1 cellular context compared by ENCODE assay signal in genomic region chr21:39022901-39023693, GRCh38.
TF ChIP-seq lines count a peak whose summit lies in the region.

No MANE protein-coding gene starts in this region.

TF ChIP-seq in H1, 55 proteins besides CTCF, POLR2A, EP300 and RAD21:
- TF ChIP-seq YY1 (IDR thresholded peaks at IDR 0.05; ENCODE audit: low read depth, low read length) (peak; percentile 71; the same call in 1 of the 2 replicates), TEAD4 (IDR thresholded peaks at IDR 0.05; ENCODE audit: low read depth, low read length) (0 out of 2 replicates have a peak, but pooled peaks have one; percentile 6), ZNF274 (IDR thresholded peaks at IDR 0.05; ENCODE audit: borderline replicate concordance, extremely low read depth, low read length) (no peak)
